In the genomic region with DNA sequence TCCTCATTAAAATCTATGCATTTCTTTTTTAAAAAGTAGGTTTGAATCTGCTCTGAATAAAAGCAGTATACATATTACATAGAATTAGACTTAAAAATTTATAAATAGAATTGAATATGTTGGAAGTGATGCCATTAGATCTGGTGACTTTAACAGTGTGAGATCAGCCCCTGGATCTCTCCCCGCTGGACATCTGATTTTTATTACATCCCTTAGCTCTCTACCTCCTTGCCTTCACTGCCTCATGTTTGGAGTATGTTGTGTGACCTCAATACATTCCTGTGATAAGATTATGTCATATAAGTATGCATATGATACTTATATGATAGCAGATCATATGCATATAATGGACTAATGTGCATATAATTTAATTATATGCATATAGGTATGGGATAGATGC, we compare ENCODE assay signal across 27 cellular contexts.
"Had no signal": no experiment of that assay in that cellular context is flagged by ENCODE, and none has a peak within 500 bp of the region (broad histone marks: within the 10 kb centered on the region; RNA-seq: fewer than 3 reads in every experiment).

No MANE protein-coding gene starts in this region.

- H3K4me3 ChIP-seq: left lung, lower lobe of right lung, pancreas, prostate gland, skin epidermis, stomach, testis, thyroid gland, transverse colon, upper lobe of left lung, vagina had no signal

- H3K27ac ChIP-seq: left lung, lower lobe of right lung, pancreas, prostate gland, stomach, testis, thyroid gland, transverse colon, upper lobe of left lung, vagina had no signal

- DNase-seq: immature natural killer cell; kidney; left colon; left lung; lower lobe of right lung; mesenchymal stem cell; naive thymus-derived CD8-positive, alpha-beta T cell; nucleus accumbens; pancreas; posterior cingulate gyrus; retina; right cardiac atrium; stimulated activated CD4-positive, alpha-beta T cell treated with anti-CD3 and anti-CD28 coated beads, Interleukin-12 subunit alpha, Interleukin-12 subunit beta, amount 100 ng/mL, for 4 hours; stimulated activated CD4-positive, alpha-beta T cell treated with anti-CD3 and anti-CD28 coated beads, Interleukin-15, amount 100 ng/mL, for 24 hours; stimulated activated CD4-positive, alpha-beta T cell treated with anti-CD3 and anti-CD28 coated beads, Interleukin-2, amount 100 ng/mL, for 24 hours; stimulated activated CD4-positive, alpha-beta T cell treated with anti-CD3 and anti-CD28 coated beads, Interleukin-4, amount 100 ng/mL, for 1 hour; stimulated activated naive B cell treated with anti-CD40 and anti-IgM and Interleukin-4, amounts not matched to agents 10 μg/mL and 1 μg/mL and 100 μg/mL, for 72 hours; stimulated activated naive CD8-positive, alpha-beta T cell treated with anti-CD3 and anti-CD28 coated beads, Interleukin-15, Interleukin-2, amounts not matched to agents 100 U/mL and 50 U/mL, for 24 hours; stomach; testis; thyroid gland; transverse colon; upper lobe of left lung had no signal

- H3K9me3 ChIP-seq: pancreas, prostate gland, testis, thyroid gland, transverse colon, upper lobe of left lung, vagina had no signal

- H3K36me3 ChIP-seq: left lung, lower lobe of right lung, pancreas, prostate gland, stomach, thyroid gland, transverse colon, upper lobe of left lung, vagina had no signal

- H3K27me3 ChIP-seq: left lung, pancreas, stomach, testis, thyroid gland, transverse colon, upper lobe of left lung, vagina had no signal

- ATAC-seq: left colon; left lung; lower lobe of right lung; naive thymus-derived CD8-positive, alpha-beta T cell; pancreas; right cardiac atrium; sciatic nerve; stimulated activated naive B cell treated with anti-CD40 and anti-IgM and Interleukin-4, amounts not matched to agents 10 μg/mL and 1 μg/mL and 100 μg/mL, for 72 hours; stimulated activated naive CD8-positive, alpha-beta T cell treated with anti-CD3 and anti-CD28 coated beads, Interleukin-15, Interleukin-2, amounts not matched to agents 100 U/mL and 50 U/mL, for 24 hours had no signal

- H3K4me1 ChIP-seq: left lung, lower lobe of right lung, pancreas, prostate gland, thyroid gland, transverse colon, upper lobe of left lung, vagina had no signal
